12 cellular contexts compared by ENCODE assay signal in genomic region chr1:21702780-21703179, GRCh38. TPM values are rescaled to one million over a fixed set of nuclear protein-coding genes. Genes with fewer than 3 reads are reported as not detected.
A peak's percentile ranks its signal among the peaks of the same experiment; 100 is the strongest.
DNase-seq lines count a peak whose midpoint lies in the region; ATAC-seq, FAIRE-seq and TF ChIP-seq lines count a peak whose summit lies in the region.
"Had no signal": no experiment of that assay in that cellular context is flagged by ENCODE, and none has a peak within 500 bp of the region (broad histone marks: within the 10 kb centered on the region; RNA-seq: fewer than 3 reads in every experiment).

No MANE protein-coding gene starts in this region.

- no peaks in the 10 kb centered on the region for H3K27me3 ChIP-seq in brain microvascular endothelial cell (replicated peaks)
- H3K27me3 ChIP-seq in keratinocyte (ENCODE audit: control insufficient read depth, extremely low read depth, insufficient read depth, low read length), result no peaks in the 10 kb centered on the region
- H3K27me3 ChIP-seq in osteoblast (ENCODE audit: insufficient read depth, low read length), result no peaks in the 10 kb centered on the region
- no peaks in the 10 kb centered on the region for H3K27me3 ChIP-seq in spleen (replicated peaks in 1 of 7)

- H3K4me2 ChIP-seq in keratinocyte (ENCODE audit: control insufficient read depth, extremely low read depth, insufficient read depth, low read depth, low read length) (no peak overlapping the region), osteoblast (ENCODE audit: insufficient read depth, low read length) (no peak overlapping the region)

- H3K79me2 ChIP-seq in keratinocyte (ENCODE audit: control insufficient read depth, insufficient read depth, low read length) (no peaks in the 10 kb centered on the region), osteoblast (ENCODE audit: insufficient read depth, low read length) (no peaks in the 10 kb centered on the region)

- peak overlapping the region; percentile 63 for H3K27ac ChIP-seq in brain microvascular endothelial cell
- no peak overlapping the region for H3K27ac ChIP-seq in keratinocyte (ENCODE audit: control insufficient read depth, insufficient read depth, low read length)
- peak overlapping the region; percentile 73 for H3K27ac ChIP-seq in osteoblast (ENCODE audit: low read depth, low read length)
- H3K27ac ChIP-seq in spleen, result no peak overlapping the region

- peaks cover 30% of the 10 kb centered on the region for H3K36me3 Mint-ChIP-seq in HFFc6 (ENCODE audit: low read depth)
- peaks cover 39% of the 10 kb centered on the region for H3K36me3 Mint-ChIP-seq in mesothelial cell of epicardium

- TF ChIP-seq CTCF in HFFc6 (IDR thresholded peaks at IDR 0.05), result no peak
- TF ChIP-seq CTCF in brain microvascular endothelial cell (IDR thresholded peaks at IDR 0.05; ENCODE audit: low read depth, low read length, missing control alignments), result no peak
- TF ChIP-seq CTCF in keratinocyte (optimal IDR thresholded peaks at IDR 0.05 in 1 of 3, IDR thresholded peaks at IDR 0.05 in 1 of 3, conservative IDR thresholded peaks at IDR 0.05 in 1 of 3; ENCODE audit: extremely low read depth in 1 of 3, insufficient read depth in 2 of 3, low read length in 3 of 3), result no peak
- TF ChIP-seq CTCF in osteoblast (IDR thresholded peaks at IDR 0.05; ENCODE audit: extremely low read depth, low read depth, low read length), result no peak
- TF ChIP-seq CTCF in spleen (IDR thresholded peaks at IDR 0.05 in 8 of 11, conservative IDR thresholded peaks at IDR 0.05 in 3 of 11), result no peak
- no peak for TF ChIP-seq CTCF in mesothelial cell of epicardium (IDR thresholded peaks at IDR 0.05; ENCODE audit: unreplicated experiment)

- peak; percentile 5 for FAIRE-seq in keratinocyte (lab: Jason Lieb, UNC)

- H3K4me1 Mint-ChIP-seq in HFFc6 (ENCODE audit: low read depth) (peaks cover 50% of the 10 kb centered on the region), mesothelial cell of epicardium (no peaks in the 10 kb centered on the region)

- H3K4me3 Mint-ChIP-seq in HFFc6 (peak overlapping the region; percentile 67), mesothelial cell of epicardium (no peak overlapping the region)
- H3K4me3 Mint-ChIP-seq: CD8-positive, alpha-beta memory T cell; H9 had no signal

- no peaks in the 10 kb centered on the region for H3K27me3 Mint-ChIP-seq in HFFc6 (ENCODE audit: insufficient read depth)
- H3K27me3 Mint-ChIP-seq in mesothelial cell of epicardium (ENCODE audit: low read depth), result no peaks in the 10 kb centered on the region
- H3K27me3 Mint-ChIP-seq: CD8-positive, alpha-beta memory T cell had no signal

- no peak for TF ChIP-seq POLR2A in spleen (IDR thresholded peaks at IDR 0.05)

- no peaks in the 10 kb centered on the region for H3K9me3 ChIP-seq in keratinocyte (ENCODE audit: control insufficient read depth, low read depth, low read length)
- H3K9me3 ChIP-seq in osteoblast (ENCODE audit: low read depth, low read length), result no peaks in the 10 kb centered on the region
- no peaks in the 10 kb centered on the region for H3K9me3 ChIP-seq in spleen

- DNase-seq in HFFc6, result no peak
- no peak for DNase-seq in brain microvascular endothelial cell
- DNase-seq in keratinocyte (ENCODE audit: low read depth, low spot score), result no peak
- no peak for DNase-seq in osteoblast (ENCODE audit: insufficient read length, low spot score, missing footprints)
- no peak for DNase-seq in spleen
- DNase-seq in mesothelial cell of epicardium (ENCODE audit: low spot score in 2 of 2, unreplicated experiment in 2 of 2), result no peak
- no peak for DNase-seq in NCI-H748 treated with DMSO at 0.1 percent for 48 hours (lab: John Stamatoyannopoulos, UW)
- DNase-seq: H9, NCI-H2029, SHP77 treated with DMSO at 0.1 percent for 48 hours had no signal

- H3K4me1 ChIP-seq in keratinocyte (ENCODE audit: control insufficient read depth, extremely low read depth, insufficient read depth, low read length) (no peaks in the 10 kb centered on the region), osteoblast (ENCODE audit: insufficient read depth, low read length) (peaks cover 32% of the 10 kb centered on the region), spleen (peaks cover 0 to 36% (median 6%) of the 10 kb centered on the region in 6 donors)

- H3K27ac Mint-ChIP-seq in HFFc6 (peak overlapping the region; percentile 95), mesothelial cell of epicardium (no peak overlapping the region)

- WGBS in spleen, 5 donors, result 89 to 98% (median 95%) methylated on average over 4 of the region's 4 CpGs

- intact Hi-C loops in spleen (cut with DNase I; ENCODE audit: low total_unique reads), result no loop called here

- H2AFZ ChIP-seq in keratinocyte (ENCODE audit: control insufficient read depth, low read length), result no peak overlapping the region
- no peak overlapping the region for H2AFZ ChIP-seq in osteoblast (ENCODE audit: low read length)

- in situ Hi-C loops in brain microvascular endothelial cell (cut with HindIII; ENCODE audit: low pct_ligation_motif_present, low sequenced_read_pairs), result no loop called here

- H3K36me3 ChIP-seq in brain microvascular endothelial cell (replicated peaks), result peaks cover 29% of the 10 kb centered on the region
- peaks cover 12 to 14% of the 10 kb centered on the region in 2 experiments for H3K36me3 ChIP-seq in keratinocyte (ENCODE audit: control insufficient read depth in 2 of 2, extremely low read depth in 1 of 2, insufficient read depth in 2 of 2, low read length in 2 of 2)
- peaks cover 33% of the 10 kb centered on the region for H3K36me3 ChIP-seq in osteoblast (ENCODE audit: insufficient read depth, low read length)
- H3K36me3 ChIP-seq in spleen, result peaks cover 0 to 98% (median 71%) of the 10 kb centered on the region in 6 donors

- no peaks in the 10 kb centered on the region for H4K20me1 ChIP-seq in keratinocyte (ENCODE audit: control insufficient read depth, extremely low read depth, insufficient read depth, low read length)
- H4K20me1 ChIP-seq in osteoblast (ENCODE audit: insufficient read depth, low read length), result peaks cover 14% of the 10 kb centered on the region

- no peak overlapping the region for H3K9ac ChIP-seq in keratinocyte (ENCODE audit: control insufficient read depth, extremely low read depth, insufficient read depth, low read length)

- no peaks in the 10 kb centered on the region for H3K9me3 Mint-ChIP-seq in HFFc6
- H3K9me3 Mint-ChIP-seq in mesothelial cell of epicardium, result no peaks in the 10 kb centered on the region
- H3K9me3 Mint-ChIP-seq: CD8-positive, alpha-beta memory T cell; H9 had no signal

- H3K4me3 ChIP-seq in brain microvascular endothelial cell (ENCODE audit: low read depth, low read length) (no peak overlapping the region), keratinocyte (ENCODE audit: control insufficient read depth in 2 of 3, extremely low read depth in 1 of 3, insufficient read depth in 2 of 3, low read depth in 1 of 3, low read length in 3 of 3) (no peak overlapping the region), osteoblast (ENCODE audit: insufficient read depth, low read length) (no peak overlapping the region), spleen (no peak overlapping the region)

- dilution Hi-C loops in keratinocyte (cut with MboI; ENCODE audit: extremely low pct_ligation_motif_present, low sequenced_read_pairs), result no loop called here

- H3K9me1 ChIP-seq in keratinocyte (ENCODE audit: control insufficient read depth, extremely low read depth, insufficient read depth, low read length), result no peaks in the 10 kb centered on the region

- no peak for ATAC-seq in GM21367 (IDR thresholded peaks at IDR 0.05; ENCODE audit: unreplicated experiment)

RNA-seq across cellular contexts. Expression of gene RAP1GAP, which starts 33.6 kb away (rescaled TPM):
- under 1 TPM in 2 of 6 experiments, not detected in 4; 0.07 to 0.19 TPM for total RNA-seq in HFFc6 (2021; fragmentation: NEBNext Ultra II Directional; extraction: Animal tissue kit (Norgen Biotek cat#: 25700))
- 0.95 to 1.6 TPM (median 1.1 TPM) in 3 replicates for polyA plus RNA-seq in keratinocyte
- 2.8 TPM for polyA plus RNA-seq in keratinocyte (2011; ENCODE audit: low read depth)
- 1.5 TPM in 2 replicates for polyA plus RNA-seq in keratinocyte (2011; cell fraction: cytosol; rRNA removed)
- 1.4 and 1.9 TPM in 2 replicates for polyA plus RNA-seq in keratinocyte (2011; cell fraction: nucleus; rRNA removed)
- polyA plus RNA-seq in keratinocyte (2012; ENCODE audit: low replicate concordance), result 1.1 and 4.3 TPM in 2 replicates
- 1.9 to 3.3 TPM (median 2.1 TPM) in 3 replicates for polyA minus RNA-seq in keratinocyte
- 2.7 TPM for polyA minus RNA-seq in keratinocyte (2011; cell fraction: cytosol; rRNA and poly(A)+ RNA removed)
- polyA minus RNA-seq in keratinocyte (2011; cell fraction: nucleus; rRNA and poly(A)+ RNA removed), result 0.74 and 1.2 TPM in 2 replicates
- under 0.01 and 0.29 TPM in 2 replicates for total RNA-seq in osteoblast
- total RNA-seq in spleen, result 10 to 100 TPM in 1 of 7 donors, 1 to 10 TPM in 4, under 1 TPM in 2; 0.69 to 12.1 (median 1.0) TPM
- polyA plus RNA-seq in spleen, result under 1 TPM; 0.30 to 0.67 (median 0.41) TPM
- 7.1 to 10.2 TPM (median 8.0 TPM) in 3 replicates for total RNA-seq in mesothelial cell of epicardium
- polyA plus RNA-seq: CD8-positive, alpha-beta memory T cell had no signal

Comparison
In these comparisons a context has a peak if more than half of its experiments do, and no peak if none do; other contexts are left out.
1. H3K27ac ChIP-seq: peak in brain microvascular endothelial cell (single experiment) and osteoblast (single experiment); none in keratinocyte (single experiment) and spleen (0 of 8).